Comparison of ENCODE assay signal across 10 cellular contexts in genomic region chr1:151156515-151156819, GRCh38. TPM values are rescaled to one million over a fixed set of nuclear protein-coding genes. Genes with fewer than 3 reads are reported as not detected.
A peak's percentile ranks its signal among the peaks of the same experiment; 100 is the strongest.
DNase-seq lines count a peak whose midpoint lies in the region; ATAC-seq and TF ChIP-seq lines count a peak whose summit lies in the region.
"Had no signal": no experiment of that assay in that cellular context is flagged by ENCODE, and none has a peak within 500 bp of the region (broad histone marks: within the 10 kb centered on the region; RNA-seq: fewer than 3 reads in every experiment).

TNFAIP8L2 (plus strand) TSS chr1:151156649; CDS start chr1:151158698, 2,049 bp downstream.

- no peaks in the 10 kb centered on the region for H3K27me3 ChIP-seq in psoas muscle (ENCODE audit: insufficient read depth in 3 of 3, low read length in 2 of 3)
- H3K27me3 ChIP-seq in A673 (replicated peaks; ENCODE audit: insufficient read depth, low read depth, low read length, poor library complexity) = no peaks in the 10 kb centered on the region

- peak within 1 kb of the TSS; percentile 11; the same call in 1 of the 2 replicates for H3K27ac Mint-ChIP-seq in WTC11
- H3K27ac Mint-ChIP-seq in dendritic cell treated with granulocyte-macrophage colony-stimulating factor and Interleukin-4, amounts not matched to agents 40 ng/mL and 50 ng/mL, for 4 days = peak within 1 kb of the TSS; percentile 88

- peaks cover 4 to 37% of the 10 kb centered on the region in 2 donors for H3K36me3 ChIP-seq in psoas muscle (ENCODE audit: insufficient read depth in 1 of 2, low read depth in 1 of 2)
- peaks cover 2% of the 10 kb centered on the region for H3K36me3 ChIP-seq in A673 (ENCODE audit: insufficient read depth, low read length, poor library complexity, severe bottlenecking)

- H3K27ac ChIP-seq in psoas muscle (peak within 1 kb of the TSS; percentile 43), A673 (ENCODE audit: low read depth, low read length, poor library complexity, severe bottlenecking) (no peak within 1 kb of the TSS)

- H3K9me3 ChIP-seq in psoas muscle (no peaks in the 10 kb centered on the region), A673 (ENCODE audit: low read depth, low read length, poor library complexity, severe bottlenecking) (no peaks in the 10 kb centered on the region)

- POLR2A ChIA-PET in WTC11 (lab: Charles Lee) = interaction anchor here (0.5 to 1.1 kb wide), 2 partner anchors 25 to 1218 kb away, joined by 3 to 5 read pairs; no protein-coding TSS in a partner anchor
- POLR2A ChIA-PET in A673 (lab: Charles Lee; ENCODE audit: low non-redundant PET) = no interaction called here

- H3K4me3 Mint-ChIP-seq in WTC11 = no peak within 1 kb of the TSS
- H3K4me3 Mint-ChIP-seq in dendritic cell treated with granulocyte-macrophage colony-stimulating factor and Interleukin-4, amounts not matched to agents 40 ng/mL and 50 ng/mL, for 4 days = peak within 1 kb of the TSS; percentile 87

- H3K27me3 Mint-ChIP-seq in WTC11 (ENCODE audit: low read depth) = no peaks in the 10 kb centered on the region
- H3K27me3 Mint-ChIP-seq in dendritic cell treated with granulocyte-macrophage colony-stimulating factor and Interleukin-4, amounts not matched to agents 40 ng/mL and 50 ng/mL, for 4 days = no peaks in the 10 kb centered on the region

- CTCF ChIA-PET in WTC11 (lab: Charles Lee) = interaction anchor here (0.5 to 6.9 kb wide), 20 partner anchors 9 to 161 kb away, joined by 3 to 167 read pairs (median 5); partner anchors contain the start of genes C1orf56, CDC42SE1, LYSMD1 and MLLT11
- CTCF ChIA-PET in A673 (lab: Charles Lee) = interaction anchor here (3.7 kb wide), 1 partner anchor 56 kb away, joined by 21 read pairs; no protein-coding TSS in a partner anchor

- H3K36me3 Mint-ChIP-seq in WTC11 = peaks cover 19% of the 10 kb centered on the region
- H3K36me3 Mint-ChIP-seq in dendritic cell treated with granulocyte-macrophage colony-stimulating factor and Interleukin-4, amounts not matched to agents 40 ng/mL and 50 ng/mL, for 4 days (ENCODE audit: low read depth) = peaks cover 51% of the 10 kb centered on the region

- intact Hi-C loops in dendritic cell treated with granulocyte-macrophage colony-stimulating factor and Interleukin-4, amounts not matched to agents 40 ng/mL and 50 ng/mL, for 4 days (cut with micrococcal nuclease) = loop anchor here (1.0 to 5.0 kb wide), 2 partner anchors 57 to 134 kb away; no protein-coding TSS in a partner anchor
- intact Hi-C loops in psoas muscle (cut with DNase I) (loop anchor here (1.0 to 5.0 kb wide), 3 partner anchors 56 to 129 kb away; no protein-coding TSS in a partner anchor), A673 (cut with micrococcal nuclease; ENCODE audit: unreplicated experiment) (loop anchor here (2.0 to 10.0 kb wide), 2 partner anchors 58 to 132 kb away; no protein-coding TSS in a partner anchor)

- TF ChIP-seq CTCF in WTC11 (IDR thresholded peaks at IDR 0.05) = no peak
- no peak for TF ChIP-seq CTCF in psoas muscle (IDR thresholded peaks at IDR 0.05)
- TF ChIP-seq CTCF in A673 (conservative IDR thresholded peaks at IDR 0.05; ENCODE audit: low read depth, low read length) = no peak

- ATAC-seq in HG03280 (IDR thresholded peaks at IDR 0.05; ENCODE audit: unreplicated experiment) (peak; percentile 71), WTC11 (peak; percentile 76), psoas muscle (peak in 2 of 4 donors; percentile 26 to 33)

- no peaks in the 10 kb centered on the region for H3K4me1 ChIP-seq in psoas muscle
- no peaks in the 10 kb centered on the region for H3K4me1 ChIP-seq in A673 (ENCODE audit: insufficient read depth, low read length, poor library complexity, severe bottlenecking)

- peaks cover 8% of the 10 kb centered on the region for H3K4me1 Mint-ChIP-seq in WTC11
- peaks cover 35% of the 10 kb centered on the region for H3K4me1 Mint-ChIP-seq in dendritic cell treated with granulocyte-macrophage colony-stimulating factor and Interleukin-4, amounts not matched to agents 40 ng/mL and 50 ng/mL, for 4 days (ENCODE audit: low read depth)

- H3K4me3 ChIP-seq in psoas muscle (peak within 1 kb of the TSS; percentile 37), A673 (ENCODE audit: low read depth, low read length, poor library complexity, severe bottlenecking) (no peak within 1 kb of the TSS)

- H3K9me3 Mint-ChIP-seq in WTC11 = no peaks in the 10 kb centered on the region
- no peaks in the 10 kb centered on the region for H3K9me3 Mint-ChIP-seq in dendritic cell treated with granulocyte-macrophage colony-stimulating factor and Interleukin-4, amounts not matched to agents 40 ng/mL and 50 ng/mL, for 4 days

- WGBS in psoas muscle, 3 donors = 62 to 72% (median 67%) methylated on average over 4 of the region's 4 CpGs

- peak; percentile 54 for TF ChIP-seq POLR2A in GM19193 (IDR thresholded peaks at IDR 0.05; ENCODE audit: extremely low read depth, insufficient read depth, insufficient read length)

- peak; percentile 43 for DNase-seq in WTC11 (ENCODE audit: low spot score)
- peak in 1 of 2 donors; percentile 75 for DNase-seq in psoas muscle
- DNase-seq in NK-92 (lab: John Stamatoyannopoulos, UW; ENCODE audit: unreplicated experiment) = no peak
- DNase-seq in A673 (ENCODE audit: low spot score) = no peak
- DNase-seq in NCI-H1105 (lab: John Stamatoyannopoulos, UW) = no peak

- BruUV-seq in A673 (replicated peaks; lab: Mats Ljungman, UMichigan) = no TSS peak

TF ChIP-seq in WTC11, 78 proteins besides CTCF, POLR2A, EP300 and RAD21:
- TF ChIP-seq ZNF232 (CRISPR knock-in tag; IDR thresholded peaks at IDR 0.05) (no peak), RELA (CRISPR knock-in tag; IDR thresholded peaks at IDR 0.05; ENCODE audit: borderline replicate concordance) (no peak), ZNF138 (CRISPR knock-in tag; conservative IDR thresholded peaks at IDR 0.05) (no peak), GRHL2 (CRISPR knock-in tag; IDR thresholded peaks at IDR 0.05; ENCODE audit: insufficient replicate concordance, severe bottlenecking) (no peak), CDX4 (CRISPR knock-in tag; IDR thresholded peaks at IDR 0.05; ENCODE audit: borderline replicate concordance) (no peak), CREB1 (CRISPR knock-in tag; IDR thresholded peaks at IDR 0.05) (no peak)
- TF ChIP-seq, protein P1, sequence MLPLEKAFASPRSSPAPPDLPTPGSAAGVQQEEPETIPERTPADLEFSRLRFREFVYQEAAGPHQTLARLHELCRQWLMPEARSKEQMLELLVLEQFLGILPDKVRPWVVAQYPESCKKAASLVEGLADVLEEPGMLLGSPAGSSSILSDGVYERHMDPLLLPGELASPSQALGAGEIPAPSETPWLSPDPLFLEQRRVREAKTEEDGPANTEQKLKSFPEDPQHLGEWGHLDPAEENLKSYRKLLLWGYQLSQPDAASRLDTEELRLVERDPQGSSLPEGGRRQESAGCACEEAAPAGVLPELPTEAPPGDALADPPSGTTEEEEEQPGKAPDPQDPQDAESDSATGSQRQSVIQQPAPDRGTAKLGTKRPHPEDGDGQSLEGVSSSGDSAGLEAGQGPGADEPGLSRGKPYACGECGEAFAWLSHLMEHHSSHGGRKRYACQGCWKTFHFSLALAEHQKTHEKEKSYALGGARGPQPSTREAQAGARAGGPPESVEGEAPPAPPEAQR (CRISPR knock-in tag; IDR thresholded peaks at IDR 0.05) = no peak

RNA-seq across cellular contexts. Expression of gene TNFAIP8L2, which starts in this region (rescaled TPM):
- total RNA-seq in WTC11 (2021) (0.15 TPM in 1 of 3 replicates, not detected in the others), psoas muscle (1 to 10 TPM in 1 of 4 donors, under 1 TPM in 3; 0.56 to 1.3 (median 0.74) TPM), A673 (2021) (not detected in 2 replicates)
- 1 to 10 TPM in 2 of 3 donors, under 1 TPM in 1; 0.62 to 1.1 (median 1.1) TPM for polyA plus RNA-seq in psoas muscle
- total RNA-seq: M059J, myocyte had no signal

Comparison
In these comparisons a context has a peak if more than half of its experiments do, and no peak if none do; other contexts are left out.
1. Peak in DNase-seq and ATAC-seq in WTC11; RNA of the gene not detected or under 1 TPM.